Comparison of ENCODE assay signal across 1 cellular context in genomic region chr2:20339012-20339411, GRCh38.
TF ChIP-seq lines count a peak whose summit lies in the region.

No MANE protein-coding gene starts in this region.

TF ChIP-seq in GM23338, 12 proteins besides CTCF, POLR2A, EP300 and RAD21 (continued from another document):
- no peak for TF ChIP-seq ZNF462 (CRISPR knock-in tag; IDR thresholded peaks at IDR 0.05)
- no peak for TF ChIP-seq CREB1 (CRISPR knock-in tag; IDR thresholded peaks at IDR 0.05; ENCODE audit: low read depth)
- no peak for TF ChIP-seq EZH2 (IDR thresholded peaks at IDR 0.05; ENCODE audit: low read depth, unreplicated experiment)
- no peak for TF ChIP-seq EZH2phosphoT487 (IDR thresholded peaks at IDR 0.05; ENCODE audit: unreplicated experiment)
- TF ChIP-seq JUNB (IDR thresholded peaks at IDR 0.05; ENCODE audit: unreplicated experiment) = no peak
- no peak for TF ChIP-seq REST (IDR thresholded peaks at IDR 0.05; ENCODE audit: unreplicated experiment)
- no peak for TF ChIP-seq ZNF114 (CRISPR knock-in tag; IDR thresholded peaks at IDR 0.05)
- TF ChIP-seq NANOG (IDR thresholded peaks at IDR 0.05; ENCODE audit: borderline replicate concordance) = no peak
- TF ChIP-seq ETS1 (IDR thresholded peaks at IDR 0.05) = no peak
- TF ChIP-seq ZNF331 (CRISPR knock-in tag; IDR thresholded peaks at IDR 0.05; ENCODE audit: low read depth) = no peak
- TF ChIP-seq POLR2AphosphoS5 (IDR thresholded peaks at IDR 0.05; ENCODE audit: low read depth) = no peak
